Comparison of ENCODE assay signal across 8 cellular contexts in genomic region chr2:152743004-152743403, GRCh38. TPM values are rescaled to one million over a fixed set of nuclear protein-coding genes. Genes with fewer than 3 reads are reported as not detected.
DNase-seq lines count a peak whose midpoint lies in the region; ATAC-seq, FAIRE-seq and TF ChIP-seq lines count a peak whose summit lies in the region.

No MANE protein-coding gene starts in this region.

- H3K9me3 Mint-ChIP-seq in astrocyte (ENCODE audit: unreplicated experiment), result no peaks in the 10 kb centered on the region
- peaks cover 13% of the 10 kb centered on the region for H3K9me3 Mint-ChIP-seq in mesothelial cell of epicardium
- no peaks in the 10 kb centered on the region for H3K9me3 Mint-ChIP-seq in activated CD4-positive, alpha-beta T cell treated with anti-CD3 and anti-CD28 coated beads for 36 hours (ENCODE audit: low read depth)
- H3K9me3 Mint-ChIP-seq in activated T-helper 1 cell treated with anti-CD3 and anti-CD28 coated beads, Interleukin-12 subunit alpha, Interleukin-12 subunit beta, Interleukin-2, Interleukin-4 antibody, amounts not matched to agents 30 ng/mL and 10 ng/mL and 1 ng/mL, durations not matched to agents 14 hours and 24 hours and 36 hours, result no peaks in the 10 kb centered on the region

- H3K4me3 ChIP-seq in astrocyte (ENCODE audit: insufficient read depth, low read depth, low read length), result no peak overlapping the region

- FAIRE-seq in astrocyte (lab: Jason Lieb, UNC), result no peak

- no peak overlapping the region for H3K4me2 ChIP-seq in astrocyte (ENCODE audit: low read length)

- intact Hi-C loops in activated CD4-positive, alpha-beta T cell treated with anti-CD3 and anti-CD28 coated beads for 36 hours (cut with DNase I, micrococcal nuclease), result loop anchor here in 1 of 2 experiments (5.0 kb wide), 1 partner anchor 734 kb away; the partner anchor contains the start of gene RPRM
- intact Hi-C loops in activated T-helper 1 cell treated with anti-CD3 and anti-CD28 coated beads, Interleukin-12 subunit alpha, Interleukin-12 subunit beta, Interleukin-2, Interleukin-4 antibody, amounts not matched to agents 30 ng/mL and 10 ng/mL and 1 ng/mL, durations not matched to agents 14 hours and 24 hours and 36 hours (cut with micrococcal nuclease), result no loop called here

- H3K79me2 ChIP-seq in astrocyte (ENCODE audit: insufficient read depth, low read length), result no peaks in the 10 kb centered on the region

- CTCF ChIA-PET in activated CD4-positive, alpha-beta T cell treated with anti-CD3 and anti-CD28 coated beads for 36 hours (lab: Charles Lee), result interaction anchor here (0.8 to 2.9 kb wide), 12 partner anchors 10 to 183 kb away, joined by 3 to 10 read pairs (median 3); partner anchors contain the start of gene PRPF40A

- H4K20me1 ChIP-seq in astrocyte (ENCODE audit: insufficient read depth, low read length), result no peaks in the 10 kb centered on the region

- H3K27ac Mint-ChIP-seq in astrocyte (ENCODE audit: unreplicated experiment), result no peak overlapping the region
- H3K27ac Mint-ChIP-seq in mesothelial cell of epicardium, result no peak overlapping the region
- H3K27ac Mint-ChIP-seq in activated CD4-positive, alpha-beta T cell treated with anti-CD3 and anti-CD28 coated beads for 36 hours, result no peak overlapping the region
- no peak overlapping the region for H3K27ac Mint-ChIP-seq in activated T-helper 1 cell treated with anti-CD3 and anti-CD28 coated beads, Interleukin-12 subunit alpha, Interleukin-12 subunit beta, Interleukin-2, Interleukin-4 antibody, amounts not matched to agents 30 ng/mL and 10 ng/mL and 1 ng/mL, durations not matched to agents 14 hours and 24 hours and 36 hours

- DNase-seq in HPDE6-E6E7 (ENCODE audit: extremely low spot score), result peak; percentile 13
- DNase-seq in astrocyte (ENCODE audit: low read depth), result no peak
- no peak for DNase-seq in mesothelial cell of epicardium (ENCODE audit: low spot score in 2 of 2, unreplicated experiment in 2 of 2)
- no peak for DNase-seq in activated CD4-positive, alpha-beta T cell treated with anti-CD3 and anti-CD28 coated beads for 36 hours
- DNase-seq in HUDEP-2 (lab: John Stamatoyannopoulos, UW; ENCODE audit: unreplicated experiment in 76 of 76), result no peak
- no peak for DNase-seq in activated T-helper 1 cell treated with anti-CD3 and anti-CD28 coated beads, Interleukin-12 subunit alpha, Interleukin-12 subunit beta, Interleukin-2, Interleukin-4 antibody, amounts not matched to agents 30 ng/mL and 10 ng/mL and 1 ng/mL, durations not matched to agents 14 hours and 24 hours and 36 hours (ENCODE audit: low spot score)

- H3K36me3 ChIP-seq in astrocyte (ENCODE audit: insufficient read depth, low read length), result no peaks in the 10 kb centered on the region

- H3K27ac ChIP-seq in C4-2B (no peak overlapping the region), astrocyte (ENCODE audit: low read depth, low read length) (no peak overlapping the region)

- no peak overlapping the region for H2AFZ ChIP-seq in astrocyte (ENCODE audit: low read depth, low read length)

- H3K4me1 Mint-ChIP-seq in astrocyte (ENCODE audit: low read depth, unreplicated experiment) (peaks cover 3% of the 10 kb centered on the region), mesothelial cell of epicardium (no peaks in the 10 kb centered on the region)
- peaks cover 2% of the 10 kb centered on the region for H3K4me1 Mint-ChIP-seq in activated CD4-positive, alpha-beta T cell treated with anti-CD3 and anti-CD28 coated beads for 36 hours
- no peaks in the 10 kb centered on the region for H3K4me1 Mint-ChIP-seq in activated T-helper 1 cell treated with anti-CD3 and anti-CD28 coated beads, Interleukin-12 subunit alpha, Interleukin-12 subunit beta, Interleukin-2, Interleukin-4 antibody, amounts not matched to agents 30 ng/mL and 10 ng/mL and 1 ng/mL, durations not matched to agents 14 hours and 24 hours and 36 hours (ENCODE audit: low read depth)

- ATAC-seq in GM19372 (IDR thresholded peaks at IDR 0.05; ENCODE audit: low read depth, unreplicated experiment), result peak; percentile 57
- no peak for ATAC-seq in activated CD4-positive, alpha-beta T cell treated with anti-CD3 and anti-CD28 coated beads for 36 hours

- H3K36me3 Mint-ChIP-seq in astrocyte (ENCODE audit: low read depth, unreplicated experiment) (peaks cover 9% of the 10 kb centered on the region), mesothelial cell of epicardium (peaks cover 18% of the 10 kb centered on the region)
- peaks cover 25% of the 10 kb centered on the region for H3K36me3 Mint-ChIP-seq in activated CD4-positive, alpha-beta T cell treated with anti-CD3 and anti-CD28 coated beads for 36 hours (ENCODE audit: low read depth)
- H3K36me3 Mint-ChIP-seq in activated T-helper 1 cell treated with anti-CD3 and anti-CD28 coated beads, Interleukin-12 subunit alpha, Interleukin-12 subunit beta, Interleukin-2, Interleukin-4 antibody, amounts not matched to agents 30 ng/mL and 10 ng/mL and 1 ng/mL, durations not matched to agents 14 hours and 24 hours and 36 hours (ENCODE audit: low read depth), result peaks cover 27% of the 10 kb centered on the region

- POLR2A ChIA-PET in activated CD4-positive, alpha-beta T cell treated with anti-CD3 and anti-CD28 coated beads for 36 hours (lab: Charles Lee), result no interaction called here

- H3K4me3 Mint-ChIP-seq in astrocyte (ENCODE audit: unreplicated experiment) (no peak overlapping the region), mesothelial cell of epicardium (no peak overlapping the region)
- no peak overlapping the region for H3K4me3 Mint-ChIP-seq in activated CD4-positive, alpha-beta T cell treated with anti-CD3 and anti-CD28 coated beads for 36 hours
- no peak overlapping the region for H3K4me3 Mint-ChIP-seq in activated T-helper 1 cell treated with anti-CD3 and anti-CD28 coated beads, Interleukin-12 subunit alpha, Interleukin-12 subunit beta, Interleukin-2, Interleukin-4 antibody, amounts not matched to agents 30 ng/mL and 10 ng/mL and 1 ng/mL, durations not matched to agents 14 hours and 24 hours and 36 hours

- H3K27me3 Mint-ChIP-seq in astrocyte (ENCODE audit: low read depth, unreplicated experiment), result no peaks in the 10 kb centered on the region
- H3K27me3 Mint-ChIP-seq in mesothelial cell of epicardium (ENCODE audit: low read depth), result no peaks in the 10 kb centered on the region
- H3K27me3 Mint-ChIP-seq in activated CD4-positive, alpha-beta T cell treated with anti-CD3 and anti-CD28 coated beads for 36 hours, result no peaks in the 10 kb centered on the region
- no peaks in the 10 kb centered on the region for H3K27me3 Mint-ChIP-seq in activated T-helper 1 cell treated with anti-CD3 and anti-CD28 coated beads, Interleukin-12 subunit alpha, Interleukin-12 subunit beta, Interleukin-2, Interleukin-4 antibody, amounts not matched to agents 30 ng/mL and 10 ng/mL and 1 ng/mL, durations not matched to agents 14 hours and 24 hours and 36 hours (ENCODE audit: insufficient read depth)

- H3K9me3 ChIP-seq in astrocyte (ENCODE audit: insufficient read depth, low read depth, low read length), result no peaks in the 10 kb centered on the region

- no peaks in the 10 kb centered on the region for H3K27me3 ChIP-seq in astrocyte (ENCODE audit: insufficient read depth, low read length)

- H3K4me1 ChIP-seq in astrocyte (ENCODE audit: insufficient read depth, low read length), result no peaks in the 10 kb centered on the region

- TF ChIP-seq CTCF in C4-2B (conservative IDR thresholded peaks at IDR 0.05) (peak; percentile 73), astrocyte (IDR thresholded peaks at IDR 0.05; ENCODE audit: insufficient read depth, low read depth, low read length) (peak; percentile 60), mesothelial cell of epicardium (IDR thresholded peaks at IDR 0.05; ENCODE audit: unreplicated experiment) (peak; percentile 64)

- no peak overlapping the region for H3K9ac ChIP-seq in astrocyte (ENCODE audit: low read length)

RNA-seq across cellular contexts. Expression of gene ARL6IP6, which starts 24.6 kb away (rescaled TPM):
- total RNA-seq in astrocyte, result 17.0 and 18.1 TPM in 2 replicates
- total RNA-seq in mesothelial cell of epicardium, result 22.3 to 29.4 TPM (median 25.9 TPM) in 3 replicates
- total RNA-seq in activated CD4-positive, alpha-beta T cell treated with anti-CD3 and anti-CD28 coated beads for 36 hours, result 10 to 100 TPM; 21.8 to 36.8 TPM
- 30.2 and 31.7 TPM in 2 replicates for total RNA-seq in activated T-helper 1 cell treated with anti-CD3 and anti-CD28 coated beads, Interleukin-12 subunit alpha, Interleukin-12 subunit beta, Interleukin-2, Interleukin-4 antibody, amounts not matched to agents 30 ng/mL and 10 ng/mL and 1 ng/mL, durations not matched to agents 14 hours and 24 hours and 36 hours

RNA-seq across cellular contexts. Expression of gene PRPF40A, which starts 25.7 kb away (rescaled TPM):
- 126 and 131 TPM in 2 replicates for total RNA-seq in astrocyte
- total RNA-seq in mesothelial cell of epicardium, result 132 to 147 TPM (median 134 TPM) in 3 replicates
- total RNA-seq in activated CD4-positive, alpha-beta T cell treated with anti-CD3 and anti-CD28 coated beads for 36 hours, result 100 to 1,000 TPM; 145 to 152 TPM
- total RNA-seq in activated T-helper 1 cell treated with anti-CD3 and anti-CD28 coated beads, Interleukin-12 subunit alpha, Interleukin-12 subunit beta, Interleukin-2, Interleukin-4 antibody, amounts not matched to agents 30 ng/mL and 10 ng/mL and 1 ng/mL, durations not matched to agents 14 hours and 24 hours and 36 hours, result 152 and 172 TPM in 2 replicates
